12 cellular contexts compared by ENCODE assay signal in genomic region chr22:21074092-21074715, GRCh38. TPM values are rescaled to one million over a fixed set of nuclear protein-coding genes. Genes with fewer than 3 reads are reported as not detected.
DNase-seq lines count a peak whose midpoint lies in the region; ATAC-seq and TF ChIP-seq lines count a peak whose summit lies in the region.
"Had no signal": no experiment of that assay in that cellular context is flagged by ENCODE, and none has a peak within 500 bp of the region (broad histone marks: within the 10 kb centered on the region; RNA-seq: fewer than 3 reads in every experiment).

No MANE protein-coding gene starts in this region.

- H3K9ac ChIP-seq in skeletal muscle satellite cell (ENCODE audit: low read depth, low read length) = no peak overlapping the region

- H3K9me3 ChIP-seq in breast epithelium (no peaks in the 10 kb centered on the region), skeletal muscle satellite cell (replicated peaks; ENCODE audit: low read length) (no peaks in the 10 kb centered on the region), OCI-LY7 (ENCODE audit: low read length) (no peaks in the 10 kb centered on the region)

- H3K9me2 ChIP-seq in OCI-LY7 (ENCODE audit: insufficient read depth, low read length) = no peaks in the 10 kb centered on the region

- H3K36me3 ChIP-seq in breast epithelium (no peaks in the 10 kb centered on the region), skeletal muscle satellite cell (ENCODE audit: insufficient read depth, low read length) (no peaks in the 10 kb centered on the region), OCI-LY7 (ENCODE audit: insufficient read depth, low read length) (no peaks in the 10 kb centered on the region)

- no peak for ATAC-seq in activated CD8-positive, alpha-beta memory T cell treated with anti-CD3 and anti-CD28 coated beads, Interleukin-2, amount 10 ng/mL, durations not matched to agents 7 days and 5 days

- H3K79me2 ChIP-seq in OCI-LY7 (ENCODE audit: insufficient read depth, low read depth, low read length) = no peaks in the 10 kb centered on the region

- H3K36me3 Mint-ChIP-seq in MCF 10A (ENCODE audit: insufficient read depth, unreplicated experiment) = no peaks in the 10 kb centered on the region
- H3K36me3 Mint-ChIP-seq in activated CD8-positive, alpha-beta memory T cell treated with anti-CD3 and anti-CD28 coated beads, Interleukin-2, amount 10 ng/mL, durations not matched to agents 7 days and 5 days = no peaks in the 10 kb centered on the region
- H3K36me3 Mint-ChIP-seq: type B pancreatic cell had no signal

- intact Hi-C loops in MCF 10A (cut with micrococcal nuclease) (no loop called here), breast epithelium (cut with DNase I; ENCODE audit: low total_unique reads) (no loop called here), OCI-LY7 (cut with micrococcal nuclease; ENCODE audit: unreplicated experiment) (no loop called here)

- H3K4me1 ChIP-seq in breast epithelium = no peaks in the 10 kb centered on the region
- peaks cover 13% of the 10 kb centered on the region for H3K4me1 ChIP-seq in skeletal muscle satellite cell (ENCODE audit: control insufficient read depth, insufficient read depth, low read length)
- no peaks in the 10 kb centered on the region for H3K4me1 ChIP-seq in OCI-LY7 (ENCODE audit: insufficient read depth, low read length, poor library complexity, severe bottlenecking)

- H3K4me2 ChIP-seq in skeletal muscle satellite cell (ENCODE audit: low read length) = peak overlapping the region; percentile 29
- H3K4me2 ChIP-seq in OCI-LY7 (ENCODE audit: low read length) = no peak overlapping the region

- H3K4me3 ChIP-seq in breast epithelium (no peak overlapping the region), skeletal muscle satellite cell (ENCODE audit: low read length) (no peak overlapping the region), OCI-LY7 (ENCODE audit: low read depth, low read length, poor library complexity, severe bottlenecking) (no peak overlapping the region)

- no peak overlapping the region for H3K4me3 Mint-ChIP-seq in MCF 10A (ENCODE audit: unreplicated experiment)
- H3K4me3 Mint-ChIP-seq in activated CD8-positive, alpha-beta memory T cell treated with anti-CD3 and anti-CD28 coated beads, Interleukin-2, amount 10 ng/mL, durations not matched to agents 7 days and 5 days = no peak overlapping the region
- H3K4me3 Mint-ChIP-seq: neural crest cell, type B pancreatic cell had no signal

- TF ChIP-seq CTCF in MCF 10A (IDR thresholded peaks at IDR 0.05; ENCODE audit: unreplicated experiment) (no peak), breast epithelium (IDR thresholded peaks at IDR 0.05) (no peak), RWPE1 (conservative IDR thresholded peaks at IDR 0.05; ENCODE audit: low read depth) (no peak), OCI-LY7 (conservative IDR thresholded peaks at IDR 0.05; ENCODE audit: low read length) (no peak)

- H3K27me3 Mint-ChIP-seq in MCF 10A (ENCODE audit: insufficient read depth, unreplicated experiment) = no peaks in the 10 kb centered on the region
- H3K27me3 Mint-ChIP-seq in activated CD8-positive, alpha-beta memory T cell treated with anti-CD3 and anti-CD28 coated beads, Interleukin-2, amount 10 ng/mL, durations not matched to agents 7 days and 5 days = no peaks in the 10 kb centered on the region
- H3K27me3 Mint-ChIP-seq: type B pancreatic cell had no signal

- H3K9me3 Mint-ChIP-seq in MCF 10A (ENCODE audit: unreplicated experiment) = no peaks in the 10 kb centered on the region
- H3K9me3 Mint-ChIP-seq in activated CD8-positive, alpha-beta memory T cell treated with anti-CD3 and anti-CD28 coated beads, Interleukin-2, amount 10 ng/mL, durations not matched to agents 7 days and 5 days (ENCODE audit: low read depth) = no peaks in the 10 kb centered on the region
- H3K9me3 Mint-ChIP-seq: type B pancreatic cell had no signal

- no peak overlapping the region for H3K27ac Mint-ChIP-seq in MCF 10A (ENCODE audit: low read depth, unreplicated experiment)
- no peak overlapping the region for H3K27ac Mint-ChIP-seq in activated CD8-positive, alpha-beta memory T cell treated with anti-CD3 and anti-CD28 coated beads, Interleukin-2, amount 10 ng/mL, durations not matched to agents 7 days and 5 days
- H3K27ac Mint-ChIP-seq: type B pancreatic cell had no signal

- H3K27ac ChIP-seq in breast epithelium (no peak overlapping the region), RWPE1 (peak overlapping the region; percentile 67), epithelial cell of prostate (peak overlapping the region; percentile 37), OCI-LY7 (ENCODE audit: low read depth, low read length, poor library complexity, severe bottlenecking) (no peak overlapping the region)
- H3K27ac ChIP-seq: 22Rv1 had no signal

- POLR2A ChIA-PET in MCF 10A (lab: Yijun Ruan, JAX) (interaction anchor here (0.6 to 1.6 kb wide), 8 partner anchors 9 to 71 kb away, joined by 3 to 7 read pairs (median 4); partner anchors contain the start of genes LRRC74B and P2RX6), RWPE1 (lab: Yijun Ruan, JAX; ENCODE audit: low non-redundant PET) (no interaction called here), OCI-LY7 (lab: Charles Lee) (interaction anchor here (0.7 kb wide), 1 partner anchor 65 kb away, joined by 3 read pairs; no protein-coding TSS in a partner anchor)

- peak; percentile 85 for DNase-seq in MCF 10A (ENCODE audit: unreplicated experiment)
- no peak for DNase-seq in breast epithelium (ENCODE audit: low spot score in 2 of 2)
- DNase-seq in RWPE1 (ENCODE audit: low spot score) = peak; percentile 69
- peak; percentile 55 for DNase-seq in epithelial cell of prostate (ENCODE audit: low read depth, low spot score)
- no peak for DNase-seq in activated CD8-positive, alpha-beta memory T cell treated with anti-CD3 and anti-CD28 coated beads, Interleukin-2, amount 10 ng/mL, durations not matched to agents 7 days and 5 days
- DNase-seq in activated CD4-positive, alpha-beta T cell treated with anti-CD3 and anti-CD28 coated beads for 48 hours = no peak
- no peak for DNase-seq in OCI-LY7 (ENCODE audit: low spot score)
- DNase-seq: central memory CD4-positive, alpha-beta T cell had no signal

- H3K27me3 ChIP-seq in breast epithelium (no peaks in the 10 kb centered on the region), skeletal muscle satellite cell (ENCODE audit: control insufficient read depth, insufficient read depth, low read length) (peaks cover 3% of the 10 kb centered on the region)

- CTCF ChIA-PET in MCF 10A (lab: Yijun Ruan, JAX) (no interaction called here), RWPE1 (lab: Yijun Ruan, JAX) (no interaction called here), OCI-LY7 (lab: Charles Lee; ENCODE audit: unreplicated experiment) (no interaction called here)
- CTCF ChIA-PET in activated CD8-positive, alpha-beta memory T cell treated with anti-CD3 and anti-CD28 coated beads, Interleukin-2, amount 10 ng/mL, durations not matched to agents 7 days and 5 days (lab: Charles Lee) = interaction anchor here (1.5 kb wide), 1 partner anchor 22 kb away, joined by 3 read pairs; no protein-coding TSS in a partner anchor

- H2AFZ ChIP-seq in OCI-LY7 (ENCODE audit: low read length) = no peak overlapping the region

- peaks cover 12% of the 10 kb centered on the region for H3K4me1 Mint-ChIP-seq in MCF 10A (ENCODE audit: insufficient read depth, unreplicated experiment)
- no peaks in the 10 kb centered on the region for H3K4me1 Mint-ChIP-seq in activated CD8-positive, alpha-beta memory T cell treated with anti-CD3 and anti-CD28 coated beads, Interleukin-2, amount 10 ng/mL, durations not matched to agents 7 days and 5 days
- H3K4me1 Mint-ChIP-seq: neural crest cell had no signal

- BruUV-seq in MCF 10A (replicated peaks; lab: Mats Ljungman, UMichigan) (no TSS peak), OCI-LY7 (replicated peaks; lab: Mats Ljungman, UMichigan) (no TSS peak)

- no peak for TF ChIP-seq POLR2A in breast epithelium (IDR thresholded peaks at IDR 0.05)

- no peaks in the 10 kb centered on the region for H4K20me1 ChIP-seq in OCI-LY7 (ENCODE audit: insufficient read depth, low read length)

RNA-seq across cellular contexts. Expression of gene LRRC74B, which starts 28.5 kb away (rescaled TPM):
- total RNA-seq in MCF 10A (2022) (not detected in 2 replicates), breast epithelium (not detected), OCI-LY7 (2022) (not detected in 2 replicates)
- not detected in 2 replicates for total RNA-seq in skeletal muscle satellite cell (2012; rRNA removed)
- total RNA-seq in activated CD8-positive, alpha-beta memory T cell treated with anti-CD3 and anti-CD28 coated beads, Interleukin-2, amount 10 ng/mL, durations not matched to agents 7 days and 5 days = not detected
- not detected in 2 replicates for total RNA-seq in OCI-LY7 (2014; rRNA removed; shearing (Covaris generic))
- total RNA-seq: neural crest cell had no signal

RNA-seq across cellular contexts. Expression of gene SLC7A4, which starts 41.8 kb away (rescaled TPM):
- not detected in 2 replicates for total RNA-seq in MCF 10A (2022)
- total RNA-seq in breast epithelium = 1 to 10 TPM; 1.6 to 2.4 (median 2.0) TPM
- 0.44 TPM in 1 of 2 replicates, not detected in the other for total RNA-seq in skeletal muscle satellite cell (2012; rRNA removed)
- total RNA-seq in activated CD8-positive, alpha-beta memory T cell treated with anti-CD3 and anti-CD28 coated beads, Interleukin-2, amount 10 ng/mL, durations not matched to agents 7 days and 5 days = under 1 TPM; 0.16 to 0.53 TPM
- total RNA-seq in OCI-LY7 (2014; rRNA removed; shearing (Covaris generic)) = not detected in 2 replicates
- not detected in 2 replicates for total RNA-seq in OCI-LY7 (2022)

RNA-seq across cellular contexts. Expression of gene P2RX6, which starts 59.2 kb away (rescaled TPM):
- total RNA-seq in MCF 10A (2022) (0.19 and 0.22 TPM in 2 replicates), breast epithelium (1 to 10 TPM in 1 of 3 donors, not detected in 2; 1.6 TPM), OCI-LY7 (2022) (0.30 and 0.32 TPM in 2 replicates)
- total RNA-seq in skeletal muscle satellite cell (2012; rRNA removed) = 0.25 and 1.3 TPM in 2 replicates
- total RNA-seq in activated CD8-positive, alpha-beta memory T cell treated with anti-CD3 and anti-CD28 coated beads, Interleukin-2, amount 10 ng/mL, durations not matched to agents 7 days and 5 days = under 1 TPM; 0.32 to 0.42 TPM
- total RNA-seq in OCI-LY7 (2014; rRNA removed; shearing (Covaris generic)) = 0.06 TPM in 1 of 2 replicates, not detected in the other

Comparison
In these comparisons a context has a peak if more than half of its experiments do, and no peak if none do; other contexts are left out.
1. DNase-seq: peak in MCF 10A (single experiment), RWPE1 (single experiment) and epithelial cell of prostate (single experiment); none in breast epithelium (0 of 2), activated CD8-positive, alpha-beta memory T cell treated with anti-CD3 and anti-CD28 coated beads, Interleukin-2, amount 10 ng/mL, durations not matched to agents 7 days and 5 days (single experiment), activated CD4-positive, alpha-beta T cell treated with anti-CD3 and anti-CD28 coated beads for 48 hours (single experiment) and OCI-LY7 (single experiment).
2. H3K27ac ChIP-seq: peak in RWPE1 (single experiment) and epithelial cell of prostate (single experiment); none in breast epithelium (0 of 2) and OCI-LY7 (single experiment).